15 cellular contexts compared by ENCODE assay signal in the genomic region with DNA sequence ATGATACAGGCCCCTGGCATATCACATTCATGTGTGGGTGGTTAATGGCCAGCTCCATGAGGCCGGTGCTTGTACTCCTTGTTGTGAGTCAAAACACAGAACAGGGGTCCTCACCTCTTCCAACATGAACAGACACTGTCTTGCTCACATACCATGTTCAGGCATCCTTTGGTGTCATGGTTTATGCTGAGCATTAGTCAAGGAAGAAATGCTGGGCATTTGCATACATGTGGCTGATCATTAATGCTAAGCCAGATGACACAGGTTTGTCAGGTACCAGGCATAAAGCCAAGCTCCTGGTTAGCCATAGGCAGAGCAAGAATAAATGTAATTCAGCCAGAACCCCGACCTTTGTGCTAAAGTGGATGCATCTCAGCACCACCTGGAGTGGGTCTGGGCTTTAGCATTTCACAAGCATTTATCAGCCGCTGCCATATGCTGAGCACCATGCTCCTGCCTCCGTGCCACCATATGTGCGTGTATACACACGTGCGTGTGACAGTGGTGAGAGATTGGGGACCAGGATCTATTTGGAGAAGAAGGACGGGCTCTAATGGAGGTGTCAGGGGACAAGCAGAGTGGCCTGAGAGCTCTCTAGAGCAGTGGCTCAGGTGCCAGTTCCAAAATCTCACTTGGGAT. TPM values are rescaled to one million over a fixed set of nuclear protein-coding genes. Genes with fewer than 3 reads are reported as not detected.
DNase-seq lines count a peak whose midpoint lies in the region; ATAC-seq lines count a peak whose summit lies in the region.
"Had no signal": no experiment of that assay in that cellular context is flagged by ENCODE, and none has a peak within 500 bp of the region (broad histone marks: within the 10 kb centered on the region; RNA-seq: fewer than 3 reads in every experiment).

No MANE protein-coding gene starts in this region.

- H3K36me3 ChIP-seq in ACC112 (ENCODE audit: insufficient read depth, low read length) (no peaks in the 10 kb centered on the region), muscle layer of colon (ENCODE audit: insufficient read depth, low read length) (peaks cover 3% of the 10 kb centered on the region)

- H3K4me1 ChIP-seq in ACC112 (ENCODE audit: control insufficient read depth, insufficient read depth, low read length, unreplicated experiment) (peaks cover 54% of the 10 kb centered on the region), muscle layer of colon (ENCODE audit: insufficient read depth, low read length) (peaks cover 78% of the 10 kb centered on the region)

- H3K36me3 Mint-ChIP-seq in activated T-helper 2 cell treated with anti-CD3 and anti-CD28 coated beads, Interferon-gamma antibody, Interleukin-2, Interleukin-4, amounts not matched to agents 10 μg/mL and 5 μg/mL and 100 μg/mL, durations not matched to agents 14 hours and 24 hours and 36 hours (ENCODE audit: low read depth): peaks cover 89% of the 10 kb centered on the region

- no peaks in the 10 kb centered on the region for H3K9me3 ChIP-seq in muscle layer of colon (ENCODE audit: low read length)
- H3K9me3 ChIP-seq: gastrocnemius medialis had no signal

- H3K9ac ChIP-seq in muscle layer of colon (ENCODE audit: low read length): no peak overlapping the region

- H3K27me3 Mint-ChIP-seq in activated T-helper 2 cell treated with anti-CD3 and anti-CD28 coated beads, Interferon-gamma antibody, Interleukin-2, Interleukin-4, amounts not matched to agents 10 μg/mL and 5 μg/mL and 100 μg/mL, durations not matched to agents 14 hours and 24 hours and 36 hours (ENCODE audit: low read depth): no peaks in the 10 kb centered on the region
- H3K27me3 Mint-ChIP-seq: stimulated activated naive CD8-positive, alpha-beta T cell treated with anti-CD3 and anti-CD28 coated beads, Interleukin-15, Interleukin-2, amounts not matched to agents 100 ng/mL and 50 ng/mL, for 24 hours had no signal

- no peak overlapping the region for H3K4me3 ChIP-seq in ACC112 (ENCODE audit: low read depth, low read length)
- H3K4me3 ChIP-seq in muscle layer of colon (ENCODE audit: low read depth in 1 of 2, low read length in 2 of 2): no peak overlapping the region
- H3K4me3 ChIP-seq: dorsolateral prefrontal cortex, gastrocnemius medialis had no signal

- H3K4me3 Mint-ChIP-seq in activated T-helper 2 cell treated with anti-CD3 and anti-CD28 coated beads, Interferon-gamma antibody, Interleukin-2, Interleukin-4, amounts not matched to agents 10 μg/mL and 5 μg/mL and 100 μg/mL, durations not matched to agents 14 hours and 24 hours and 36 hours (ENCODE audit: low read depth): no peak overlapping the region
- H3K4me3 Mint-ChIP-seq: stimulated activated naive CD8-positive, alpha-beta T cell treated with anti-CD3 and anti-CD28 coated beads, Interleukin-15, Interleukin-2, amounts not matched to agents 100 ng/mL and 50 ng/mL, for 24 hours had no signal

- peak overlapping the region; percentile 47 for H3K27ac Mint-ChIP-seq in activated T-helper 2 cell treated with anti-CD3 and anti-CD28 coated beads, Interferon-gamma antibody, Interleukin-2, Interleukin-4, amounts not matched to agents 10 μg/mL and 5 μg/mL and 100 μg/mL, durations not matched to agents 14 hours and 24 hours and 36 hours

- intact Hi-C loops in activated T-helper 2 cell treated with anti-CD3 and anti-CD28 coated beads, Interferon-gamma antibody, Interleukin-2, Interleukin-4, amounts not matched to agents 10 μg/mL and 5 μg/mL and 100 μg/mL, durations not matched to agents 14 hours and 24 hours and 36 hours (cut with micrococcal nuclease): no loop called here

- H3K9me3 Mint-ChIP-seq in activated T-helper 2 cell treated with anti-CD3 and anti-CD28 coated beads, Interferon-gamma antibody, Interleukin-2, Interleukin-4, amounts not matched to agents 10 μg/mL and 5 μg/mL and 100 μg/mL, durations not matched to agents 14 hours and 24 hours and 36 hours: no peaks in the 10 kb centered on the region
- H3K9me3 Mint-ChIP-seq: activated naive CD4-positive, alpha-beta T cell treated with anti-CD3 and anti-CD28 coated beads, Interleukin-2, amount 50 U/mL, for 72 hours; stimulated activated naive CD8-positive, alpha-beta T cell treated with anti-CD3 and anti-CD28 coated beads, Interleukin-15, Interleukin-2, amounts not matched to agents 100 ng/mL and 50 ng/mL, for 24 hours had no signal

- H3K27me3 ChIP-seq in ACC112 (ENCODE audit: insufficient read depth, low read length) (no peaks in the 10 kb centered on the region), muscle layer of colon (ENCODE audit: control insufficient read depth in 1 of 2, insufficient read depth in 2 of 2, low read length in 2 of 2) (no peaks in the 10 kb centered on the region)
- H3K27me3 ChIP-seq: dorsolateral prefrontal cortex, gastrocnemius medialis had no signal

- ATAC-seq in GM18907 (IDR thresholded peaks at IDR 0.05; ENCODE audit: unreplicated experiment) (peak; percentile 43), HG02970 (IDR thresholded peaks at IDR 0.05; ENCODE audit: low FRiP score, unreplicated experiment) (no peak), HG02798 (IDR thresholded peaks at IDR 0.05; ENCODE audit: poor library complexity, unreplicated experiment) (no peak), GM19397 (IDR thresholded peaks at IDR 0.05; ENCODE audit: unreplicated experiment) (no peak)
- ATAC-seq: activated naive CD4-positive, alpha-beta T cell treated with anti-CD3 and anti-CD28 coated beads, Interleukin-2, amount 50 U/mL, for 72 hours; gastrocnemius medialis had no signal

- peak overlapping the region; percentile 81 for H3K27ac ChIP-seq in ACC112 (ENCODE audit: low read depth, low read length)
- peak overlapping the region; percentile 47 for H3K27ac ChIP-seq in muscle layer of colon (ENCODE audit: low read depth, low read length)

- DNase-seq in activated T-helper 2 cell treated with anti-CD3 and anti-CD28 coated beads, Interferon-gamma antibody, Interleukin-2, Interleukin-4, amounts not matched to agents 10 μg/mL and 5 μg/mL and 100 μg/mL, durations not matched to agents 14 hours and 24 hours and 36 hours (ENCODE audit: low spot score): no peak
- DNase-seq in GM19238 (ENCODE audit: insufficient read length, low spot score): no peak
- DNase-seq: activated CD4-positive, alpha-beta T cell treated with anti-CD3 and anti-CD28 coated beads, Interleukin-2, amount 50 U/mL, for 4 hours; gastrocnemius medialis; H7; NCI-H187 treated with DMSO at 0.1 percent for 48 hours had no signal

- peaks cover 69% of the 10 kb centered on the region for H3K4me1 Mint-ChIP-seq in activated T-helper 2 cell treated with anti-CD3 and anti-CD28 coated beads, Interferon-gamma antibody, Interleukin-2, Interleukin-4, amounts not matched to agents 10 μg/mL and 5 μg/mL and 100 μg/mL, durations not matched to agents 14 hours and 24 hours and 36 hours (ENCODE audit: low read depth)

- peaks cover 4% of the 10 kb centered on the region for H3K79me2 ChIP-seq in ACC112 (ENCODE audit: control insufficient read depth, insufficient read depth, low read length, unreplicated experiment)

- no peak overlapping the region for H2AFZ ChIP-seq in ACC112 (ENCODE audit: low read length, unreplicated experiment)

RNA-seq across cellular contexts. Expression of a gene that starts 55.0 kb away (rescaled TPM):
- 736 TPM in 2 replicates for total RNA-seq in activated T-helper 2 cell treated with anti-CD3 and anti-CD28 coated beads, Interferon-gamma antibody, Interleukin-2, Interleukin-4, amounts not matched to agents 10 μg/mL and 5 μg/mL and 100 μg/mL, durations not matched to agents 14 hours and 24 hours and 36 hours
